33 cellular contexts compared by ENCODE assay signal in the genomic region with DNA sequence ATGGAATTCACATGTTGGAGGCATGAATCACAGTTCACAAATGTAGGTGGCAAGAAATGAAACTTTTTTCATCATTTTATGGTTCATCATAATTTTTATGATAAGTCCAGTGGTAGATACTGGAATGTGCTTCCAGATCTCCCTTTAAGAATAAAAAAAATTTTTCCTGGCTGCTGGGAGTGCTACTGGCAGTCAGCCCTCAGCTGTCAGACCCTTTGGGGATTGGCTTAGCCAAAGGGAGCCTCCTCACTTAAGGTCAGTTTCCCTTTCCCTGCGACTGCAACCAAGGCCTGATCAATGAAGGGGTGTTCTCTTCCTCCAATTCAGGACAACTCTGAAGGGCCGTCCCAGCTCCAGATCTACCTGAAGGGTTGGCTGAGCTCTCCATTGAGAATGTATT. TPM values are rescaled to one million over a fixed set of nuclear protein-coding genes. Genes with fewer than 3 reads are reported as not detected.
"Had no signal": no experiment of that assay in that cellular context is flagged by ENCODE, and none has a peak within 500 bp of the region (broad histone marks: within the 10 kb centered on the region; RNA-seq: fewer than 3 reads in every experiment).

No MANE protein-coding gene starts in this region.

- DNase-seq: head of caudate nucleus; islet precursor cell; mesendoderm; naive B cell; natural killer cell; nephron progenitor cell; occipital lobe; psoas muscle; small intestine; spleen; stimulated activated CD4-positive, alpha-beta T cell treated with anti-CD3 and anti-CD28 coated beads, Interleukin-4, amount 100 ng/mL, for 24 hours; stimulated activated naive CD4-positive, alpha-beta T cell; substantia nigra; uterus had no signal

- H3K27ac ChIP-seq: hepatocyte, neural progenitor cell, neutrophil, parathyroid adenoma, psoas muscle, spleen, tibial nerve, uterus had no signal

- H3K9me3 ChIP-seq: neutrophil, psoas muscle, uterus had no signal

- H3K4me3 ChIP-seq: hepatocyte, lung, neural progenitor cell, psoas muscle, spleen, tibial nerve, uterus had no signal

- H3K27ac Mint-ChIP-seq: mesothelial cell of epicardium; naive B cell; natural killer cell; nephron progenitor cell; neural progenitor cell; stimulated activated effector memory CD8-positive, alpha-beta T cell treated with anti-CD3 and anti-CD28 coated beads, Interleukin-12 subunit alpha, Interleukin-12 subunit beta, amount 100 ng/mL, for 72 hours; stimulated activated naive CD8-positive, alpha-beta T cell treated with anti-CD3 and anti-CD28 coated beads, Interleukin-15, Interleukin-2, amounts not matched to agents 100 ng/mL and 50 ng/mL, for 24 hours; type B pancreatic cell had no signal

- H3K27me3 ChIP-seq: neural progenitor cell, tibial nerve, uterus had no signal

- H3K9me3 Mint-ChIP-seq: natural killer cell had no signal

- H3K4me1 ChIP-seq: neural progenitor cell, parathyroid adenoma, psoas muscle, spleen, tibial nerve, uterus had no signal

- H3K36me3 ChIP-seq: neural progenitor cell, neutrophil, spleen, tibial nerve, uterus had no signal

- H3K36me3 Mint-ChIP-seq: mesothelial cell of epicardium; natural killer cell; neural progenitor cell; stimulated activated effector memory CD8-positive, alpha-beta T cell treated with anti-CD3 and anti-CD28 coated beads, Interleukin-12 subunit alpha, Interleukin-12 subunit beta, amount 100 ng/mL, for 72 hours; type B pancreatic cell had no signal

- H3K4me1 Mint-ChIP-seq: naive B cell; natural killer cell; neural progenitor cell; stimulated activated effector memory CD8-positive, alpha-beta T cell treated with anti-CD3 and anti-CD28 coated beads, Interleukin-12 subunit alpha, Interleukin-12 subunit beta, amount 100 ng/mL, for 72 hours had no signal

- ATAC-seq: left lobe of liver; natural killer cell; psoas muscle; sciatic nerve; stimulated activated effector memory CD8-positive, alpha-beta T cell treated with anti-CD3 and anti-CD28 coated beads, Interleukin-12 subunit alpha, Interleukin-12 subunit beta, amount 100 ng/mL, for 72 hours had no signal

- H3K4me3 Mint-ChIP-seq: mesothelial cell of epicardium; naive B cell; natural killer cell; nephron progenitor cell; neural progenitor cell; stimulated activated effector memory CD8-positive, alpha-beta T cell treated with anti-CD3 and anti-CD28 coated beads, Interleukin-12 subunit alpha, Interleukin-12 subunit beta, amount 100 ng/mL, for 72 hours; stimulated activated naive CD8-positive, alpha-beta T cell treated with anti-CD3 and anti-CD28 coated beads, Interleukin-15, Interleukin-2, amounts not matched to agents 100 ng/mL and 50 ng/mL, for 24 hours; type B pancreatic cell had no signal

RNA-seq across cellular contexts. Expression of gene LYZL4, which starts 20.7 kb away (rescaled TPM):
- total RNA-seq: hepatocyte, kidney epithelial cell, left lobe of liver, lower leg skin, lung, mesothelial cell of epicardium, mononuclear cell, natural killer cell, occipital lobe, osteocyte, posterior vena cava, psoas muscle, sciatic nerve, spleen, temporal lobe, tibial nerve, ureter, uterus had no signal
